8 cellular contexts compared by ENCODE assay signal in genomic region chr11:1263036-1263435, GRCh38. TPM values are rescaled to one million over a fixed set of nuclear protein-coding genes. Genes with fewer than 3 reads are reported as not detected.
DNase-seq lines count a peak whose midpoint lies in the region; ATAC-seq and TF ChIP-seq lines count a peak whose summit lies in the region.
"Had no signal": no experiment of that assay in that cellular context is flagged by ENCODE, and none has a peak within 500 bp of the region (broad histone marks: within the 10 kb centered on the region; RNA-seq: fewer than 3 reads in every experiment).

No MANE protein-coding gene starts in this region.

- peak overlapping the region; percentile 56 for H3K4me2 ChIP-seq in GM23248 (ENCODE audit: unreplicated experiment)

- no peaks in the 10 kb centered on the region for H3K9me2 ChIP-seq in GM23248 (ENCODE audit: insufficient read depth)

- H3K27ac ChIP-seq in GM23248, result no peak overlapping the region
- H3K27ac ChIP-seq in right cardiac atrium (ENCODE audit: low read length), result no peak overlapping the region
- peak overlapping the region; percentile 71 to 89 (median 83) for H3K27ac ChIP-seq in stomach

- no peaks in the 10 kb centered on the region for H3K79me2 ChIP-seq in GM23248 (ENCODE audit: insufficient read depth)

- H3K4me3 ChIP-seq in GM23248 (peak overlapping the region; percentile 70), right cardiac atrium (ENCODE audit: low read length) (no peak overlapping the region), stomach (peak overlapping the region; percentile 42 to 56 (median 52))

- H3K36me3 Mint-ChIP-seq in activated B cell treated with CpG ODN at 0.5 μM for 24 hours (ENCODE audit: low read depth), result peaks cover 4% of the 10 kb centered on the region

- DNase-seq in GM23248 (no peak), activated B cell treated with CpG ODN at 0.5 μM for 24 hours (no peak), right cardiac atrium (peak in 2 of 3 donors; percentile 14 to 54), stomach (no peak), A172 (ENCODE audit: low spot score) (no peak), kidney glomerular epithelial cell (lab: John Stamatoyannopoulos, UW) (no peak)

- POLR2A ChIA-PET in activated B cell treated with CpG ODN at 0.5 μM for 24 hours (lab: Charles Lee), result interaction anchor here (0.8 to 1.9 kb wide), 5 partner anchors 46 to 312 kb away, joined by 3 to 11 read pairs (median 3); partner anchors contain the start of gene TOLLIP

- WGBS in GM23248 (ENCODE audit: low coverage in 1 of 2, low lambda C conversion rate in 2 of 2, missing lambda C conversion rate in 2 of 2), 2 experiments, result 28 to 32% methylated on average over 8 of the region's 8 CpGs
- WGBS in right cardiac atrium, result 50% methylated on average over 8 of the region's 8 CpGs
- 10 to 55% (median 34%) methylated on average over 4 to 8 of the region's 8 CpGs for WGBS in stomach, 5 donors

- H3K9ac ChIP-seq in GM23248, result no peak overlapping the region

- H3K27ac Mint-ChIP-seq in activated B cell treated with CpG ODN at 0.5 μM for 24 hours, result peak overlapping the region; percentile 83

- TF ChIP-seq CTCF in activated B cell treated with CpG ODN at 0.5 μM for 24 hours (IDR thresholded peaks at IDR 0.05), result no peak
- TF ChIP-seq CTCF in stomach (IDR thresholded peaks at IDR 0.05), result no peak

- TF ChIP-seq EP300 in stomach (IDR thresholded peaks at IDR 0.05), result no peak

- H3K4me3 Mint-ChIP-seq in activated B cell treated with CpG ODN at 0.5 μM for 24 hours, result peak overlapping the region; percentile 79

- H3K36me3 ChIP-seq in GM23248 (ENCODE audit: low read depth), result no peaks in the 10 kb centered on the region
- no peaks in the 10 kb centered on the region for H3K36me3 ChIP-seq in stomach

- ATAC-seq in activated B cell treated with CpG ODN at 0.5 μM for 24 hours (ENCODE audit: low read depth) (peak; percentile 35), right cardiac atrium (peak; percentile 4 to 19), HG03469 (IDR thresholded peaks at IDR 0.05; ENCODE audit: unreplicated experiment) (no peak)

- peaks cover 16% of the 10 kb centered on the region for H3K9me3 Mint-ChIP-seq in activated B cell treated with CpG ODN at 0.5 μM for 24 hours

- H3K9me3 ChIP-seq in GM23248 (ENCODE audit: low read depth), result no peaks in the 10 kb centered on the region
- H3K9me3 ChIP-seq in right cardiac atrium (ENCODE audit: control insufficient read depth, low read length), result no peaks in the 10 kb centered on the region
- H3K9me3 ChIP-seq in stomach, result peaks cover 0 to 9% (median 4%) of the 10 kb centered on the region in 4 donors

- CTCF ChIA-PET in activated B cell treated with CpG ODN at 0.5 μM for 24 hours (lab: Charles Lee), result interaction anchor here (1.0 kb wide), 1 partner anchor 312 kb away, joined by 3 read pairs; no protein-coding TSS in a partner anchor

- peak overlapping the region; percentile 83 for H2AFZ ChIP-seq in GM23248

- H3F3A ChIP-seq in GM23248 (ENCODE audit: insufficient read depth), result no peaks in the 10 kb centered on the region

- no peak for TF ChIP-seq POLR2A in stomach (IDR thresholded peaks at IDR 0.05)

- intact Hi-C loops in activated B cell treated with CpG ODN at 0.5 μM for 24 hours (cut with micrococcal nuclease) (no loop called here), right cardiac atrium (cut with DNase I) (no loop called here), stomach (cut with DNase I; ENCODE audit: low total_unique reads) (no loop called here)

- H3K27me3 ChIP-seq in GM23248 (replicated peaks; ENCODE audit: insufficient read depth) (no peaks in the 10 kb centered on the region), right cardiac atrium (ENCODE audit: control insufficient read depth, insufficient read depth) (no peaks in the 10 kb centered on the region), stomach (no peaks in the 10 kb centered on the region)

- H4K20me1 ChIP-seq in GM23248 (ENCODE audit: insufficient read depth), result no peaks in the 10 kb centered on the region

- in situ Hi-C loops in GM23248 (cut with MboI), result no loop called here

- H3K27me3 Mint-ChIP-seq in activated B cell treated with CpG ODN at 0.5 μM for 24 hours, result no peaks in the 10 kb centered on the region

- H3K4me1 ChIP-seq in GM23248 (ENCODE audit: insufficient read depth), result no peaks in the 10 kb centered on the region
- H3K4me1 ChIP-seq in right cardiac atrium (ENCODE audit: control insufficient read depth, insufficient read depth, low read length), result peaks cover 3% of the 10 kb centered on the region
- H3K4me1 ChIP-seq in stomach, result peaks cover 16 to 33% (median 24%) of the 10 kb centered on the region in 4 donors

- peaks cover 15% of the 10 kb centered on the region for H3K4me1 Mint-ChIP-seq in activated B cell treated with CpG ODN at 0.5 μM for 24 hours

RNA-seq across cellular contexts. Expression of gene MUC5B, which starts 40.2 kb away (rescaled TPM):
- total RNA-seq in GM23248 (2014; rRNA removed; shearing (Covaris generic)), result not detected in 2 replicates
- polyA plus RNA-seq in GM23248 (2016; fragmentation: Nextera tagmentation; extraction: Ambion mirVana), result not detected in 2 replicates
- total RNA-seq in activated B cell treated with CpG ODN at 0.5 μM for 24 hours, result not detected in 2 replicates
- not detected for total RNA-seq in right cardiac atrium
- polyA plus RNA-seq in right cardiac atrium, result under 0.01 TPM
- 100 to 1,000 TPM in 1 of 5 donors, 10 to 100 TPM in 2, 1 to 10 TPM in 2; 5.8 to 516 (median 38.5) TPM for total RNA-seq in stomach
- 1 to 10 TPM in 1 of 3 donors, under 1 TPM in 2; under 0.01 to 5.4 (median 0.68) TPM for polyA plus RNA-seq in stomach
- not detected in 2 replicates for total RNA-seq in A172 (2014; rRNA removed; shearing (Covaris generic))
- total RNA-seq: glomerular endothelial cell had no signal

RNA-seq across cellular contexts. Expression of gene TOLLIP, which starts 46.4 kb away (rescaled TPM):
- total RNA-seq in GM23248 (2014; rRNA removed; shearing (Covaris generic)), result 27.3 and 41.7 TPM in 2 replicates
- polyA plus RNA-seq in GM23248 (2016; fragmentation: Nextera tagmentation; extraction: Ambion mirVana) (53.6 and 57.7 TPM in 2 replicates), right cardiac atrium (32.6 TPM), stomach (10 to 100 TPM; 23.9 to 29.3 (median 26.9) TPM)
- total RNA-seq in activated B cell treated with CpG ODN at 0.5 μM for 24 hours (40.5 and 46.4 TPM in 2 replicates), right cardiac atrium (10 to 100 TPM; 42.2 to 53.6 (median 46.0) TPM), stomach (100 to 1,000 TPM in 1 of 5 donors, 10 to 100 TPM in 4; 14.9 to 119 (median 55.4) TPM)
- total RNA-seq in A172 (2014; rRNA removed; shearing (Covaris generic)), result 24.4 and 26.6 TPM in 2 replicates

Comparison
In these comparisons a context has a peak if more than half of its experiments do, and no peak if none do; other contexts are left out.
1. DNase-seq: peak in right cardiac atrium (2 of 3); none in GM23248 (single experiment), activated B cell treated with CpG ODN at 0.5 μM for 24 hours (single experiment), stomach (single experiment), A172 (single experiment) and kidney glomerular epithelial cell (single experiment).
2. H3K27ac ChIP-seq: peak in stomach (5 of 5); none in GM23248 (single experiment) and right cardiac atrium (single experiment).